In genomic region chr15:101275018-101275417, GRCh38 we compare ENCODE assay signal across 11 cellular contexts. TPM values are rescaled to one million over a fixed set of nuclear protein-coding genes. Genes with fewer than 3 reads are reported as not detected.
A peak's percentile ranks its signal among the peaks of the same experiment; 100 is the strongest.
DNase-seq lines count a peak whose midpoint lies in the region; ATAC-seq and TF ChIP-seq lines count a peak whose summit lies in the region.
"Had no signal": no experiment of that assay in that cellular context is flagged by ENCODE, and none has a peak within 500 bp of the region (broad histone marks: within the 10 kb centered on the region; RNA-seq: fewer than 3 reads in every experiment).

No MANE protein-coding gene starts in this region.

- no peak for ATAC-seq in activated CD8-positive, alpha-beta T cell treated with anti-CD3 and anti-CD28 coated beads for 36 hours
- ATAC-seq in activated CD8-positive, alpha-beta T cell treated with anti-CD3 and anti-CD28 coated beads, Interleukin-2, amount 10 ng/mL, durations not matched to agents 7 days and 5 days, result no peak
- ATAC-seq in GM21528 (IDR thresholded peaks at IDR 0.05; ENCODE audit: low FRiP score, unreplicated experiment) (peak; percentile 33), HG03575 (IDR thresholded peaks at IDR 0.05; ENCODE audit: extremely low read depth, insufficient number of reproducible peaks, low FRiP score, unreplicated experiment) (peak; percentile 38)

- TF ChIP-seq CTCF in activated CD8-positive, alpha-beta T cell treated with anti-CD3 and anti-CD28 coated beads for 36 hours (IDR thresholded peaks at IDR 0.05), result no peak
- no peak for TF ChIP-seq CTCF in nephron (IDR thresholded peaks at IDR 0.05; ENCODE audit: unreplicated experiment in 3 of 3)
- TF ChIP-seq CTCF in endothelial cell (IDR thresholded peaks at IDR 0.05; ENCODE audit: unreplicated experiment), result no peak

- DNase-seq in activated CD8-positive, alpha-beta T cell treated with anti-CD3 and anti-CD28 coated beads for 36 hours, result no peak
- no peak for DNase-seq in activated CD8-positive, alpha-beta T cell treated with anti-CD3 and anti-CD28 coated beads, Interleukin-2, amount 10 ng/mL, durations not matched to agents 7 days and 5 days
- DNase-seq in dedifferentiated amniotic fluid mesenchymal stem cell (ENCODE audit: extremely low spot score) (no peak), endothelial cell (ENCODE audit: low spot score) (no peak), globus pallidus (ENCODE audit: low spot score) (no peak)
- DNase-seq: amygdala; effector memory CD4-positive, alpha-beta T cell; transverse colon had no signal

- intact Hi-C loops in activated CD8-positive, alpha-beta T cell treated with anti-CD3 and anti-CD28 coated beads for 36 hours (cut with micrococcal nuclease), result loop anchor here (5.0 kb wide), 1 partner anchor 367 kb away; no protein-coding TSS in a partner anchor

- peaks cover 44% of the 10 kb centered on the region for H3K36me3 Mint-ChIP-seq in activated CD8-positive, alpha-beta T cell treated with anti-CD3 and anti-CD28 coated beads for 36 hours (ENCODE audit: low read depth)
- peaks cover 61% of the 10 kb centered on the region for H3K36me3 Mint-ChIP-seq in activated CD8-positive, alpha-beta T cell treated with anti-CD3 and anti-CD28 coated beads, Interleukin-2, amount 10 ng/mL, durations not matched to agents 7 days and 5 days (ENCODE audit: low read depth)
- H3K36me3 Mint-ChIP-seq in nephron (ENCODE audit: low read depth) (peaks cover 53% of the 10 kb centered on the region), endothelial cell (ENCODE audit: low read depth, unreplicated experiment) (peaks cover 48% of the 10 kb centered on the region)

- peaks cover 25% of the 10 kb centered on the region for H3K4me1 Mint-ChIP-seq in activated CD8-positive, alpha-beta T cell treated with anti-CD3 and anti-CD28 coated beads for 36 hours (ENCODE audit: low read depth)
- peaks cover 25% of the 10 kb centered on the region for H3K4me1 Mint-ChIP-seq in activated CD8-positive, alpha-beta T cell treated with anti-CD3 and anti-CD28 coated beads, Interleukin-2, amount 10 ng/mL, durations not matched to agents 7 days and 5 days (ENCODE audit: low read depth)
- H3K4me1 Mint-ChIP-seq in nephron, result peaks cover 13% of the 10 kb centered on the region
- H3K4me1 Mint-ChIP-seq in endothelial cell (ENCODE audit: unreplicated experiment), result peaks cover 5% of the 10 kb centered on the region

- H3K4me3 Mint-ChIP-seq in activated CD8-positive, alpha-beta T cell treated with anti-CD3 and anti-CD28 coated beads for 36 hours, result peak overlapping the region; percentile 97
- H3K4me3 Mint-ChIP-seq in activated CD8-positive, alpha-beta T cell treated with anti-CD3 and anti-CD28 coated beads, Interleukin-2, amount 10 ng/mL, durations not matched to agents 7 days and 5 days, result no peak overlapping the region
- H3K4me3 Mint-ChIP-seq in nephron, result peak overlapping the region; percentile 8 to 97 (median 78)
- no peak overlapping the region for H3K4me3 Mint-ChIP-seq in endothelial cell (ENCODE audit: unreplicated experiment)

- no peaks in the 10 kb centered on the region for H3K27me3 Mint-ChIP-seq in activated CD8-positive, alpha-beta T cell treated with anti-CD3 and anti-CD28 coated beads for 36 hours
- H3K27me3 Mint-ChIP-seq in activated CD8-positive, alpha-beta T cell treated with anti-CD3 and anti-CD28 coated beads, Interleukin-2, amount 10 ng/mL, durations not matched to agents 7 days and 5 days (ENCODE audit: low read depth), result no peaks in the 10 kb centered on the region
- H3K27me3 Mint-ChIP-seq in nephron (ENCODE audit: low read depth) (no peaks in the 10 kb centered on the region), endothelial cell (ENCODE audit: unreplicated experiment) (no peaks in the 10 kb centered on the region)

- peak overlapping the region; percentile 27 for H3K27ac Mint-ChIP-seq in activated CD8-positive, alpha-beta T cell treated with anti-CD3 and anti-CD28 coated beads for 36 hours
- H3K27ac Mint-ChIP-seq in activated CD8-positive, alpha-beta T cell treated with anti-CD3 and anti-CD28 coated beads, Interleukin-2, amount 10 ng/mL, durations not matched to agents 7 days and 5 days, result no peak overlapping the region
- H3K27ac Mint-ChIP-seq in nephron (no peak overlapping the region), endothelial cell (ENCODE audit: unreplicated experiment) (no peak overlapping the region)

- CTCF ChIA-PET in activated CD8-positive, alpha-beta T cell treated with anti-CD3 and anti-CD28 coated beads for 36 hours (lab: Charles Lee), result interaction anchor here (1.0 to 3.1 kb wide), 8 partner anchors 11 to 366 kb away, joined by 3 to 21 read pairs (median 5); no protein-coding TSS in a partner anchor
- CTCF ChIA-PET in activated CD8-positive, alpha-beta T cell treated with anti-CD3 and anti-CD28 coated beads, Interleukin-2, amount 10 ng/mL, durations not matched to agents 7 days and 5 days (lab: Charles Lee), result interaction anchor here (0.9 to 2.6 kb wide), 9 partner anchors 7 to 268 kb away, joined by 3 to 13 read pairs (median 3); no protein-coding TSS in a partner anchor

- no peaks in the 10 kb centered on the region for H3K9me3 Mint-ChIP-seq in activated CD8-positive, alpha-beta T cell treated with anti-CD3 and anti-CD28 coated beads for 36 hours
- no peaks in the 10 kb centered on the region for H3K9me3 Mint-ChIP-seq in activated CD8-positive, alpha-beta T cell treated with anti-CD3 and anti-CD28 coated beads, Interleukin-2, amount 10 ng/mL, durations not matched to agents 7 days and 5 days (ENCODE audit: insufficient read depth)
- no peaks in the 10 kb centered on the region for H3K9me3 Mint-ChIP-seq in nephron
- H3K9me3 Mint-ChIP-seq in endothelial cell (ENCODE audit: unreplicated experiment), result no peaks in the 10 kb centered on the region

- POLR2A ChIA-PET in activated CD8-positive, alpha-beta T cell treated with anti-CD3 and anti-CD28 coated beads for 36 hours (lab: Charles Lee), result interaction anchor here (0.8 to 1.8 kb wide), 5 partner anchors 8 to 184 kb away, joined by 3 to 6 read pairs (median 5); partner anchors contain the start of gene SNRPA1
- POLR2A ChIA-PET in activated CD8-positive, alpha-beta T cell treated with anti-CD3 and anti-CD28 coated beads, Interleukin-2, amount 10 ng/mL, durations not matched to agents 7 days and 5 days (lab: Charles Lee), result interaction anchor here (1.0 kb wide), 1 partner anchor 9 kb away, joined by 3 read pairs; no protein-coding TSS in a partner anchor

RNA-seq across cellular contexts. Expression of gene SELENOS, which starts 2.3 kb away (rescaled TPM):
- total RNA-seq in activated CD8-positive, alpha-beta T cell treated with anti-CD3 and anti-CD28 coated beads for 36 hours, result 10 to 100 TPM; 18.8 to 21.6 TPM
- total RNA-seq in activated CD8-positive, alpha-beta T cell treated with anti-CD3 and anti-CD28 coated beads, Interleukin-2, amount 10 ng/mL, durations not matched to agents 7 days and 5 days, result 10 to 100 TPM; 29.8 to 32.2 TPM
- total RNA-seq in endothelial cell (ENCODE audit: unreplicated experiment), result 48.9 TPM

RNA-seq across cellular contexts. Expression of gene SNRPA1, which starts 20.0 kb away (rescaled TPM):
- total RNA-seq in activated CD8-positive, alpha-beta T cell treated with anti-CD3 and anti-CD28 coated beads for 36 hours, result 100 to 1,000 TPM; 243 to 249 TPM
- 100 to 1,000 TPM; 138 to 144 TPM for total RNA-seq in activated CD8-positive, alpha-beta T cell treated with anti-CD3 and anti-CD28 coated beads, Interleukin-2, amount 10 ng/mL, durations not matched to agents 7 days and 5 days
- total RNA-seq in endothelial cell (ENCODE audit: unreplicated experiment), result 62.2 TPM

RNA-seq across cellular contexts. Expression of gene CHSY1, which starts 23.2 kb away (rescaled TPM):
- 10 to 100 TPM; 57.9 to 58.3 TPM for total RNA-seq in activated CD8-positive, alpha-beta T cell treated with anti-CD3 and anti-CD28 coated beads for 36 hours
- 10 to 100 TPM; 44.6 to 46.4 TPM for total RNA-seq in activated CD8-positive, alpha-beta T cell treated with anti-CD3 and anti-CD28 coated beads, Interleukin-2, amount 10 ng/mL, durations not matched to agents 7 days and 5 days
- 27.6 TPM for total RNA-seq in endothelial cell (ENCODE audit: unreplicated experiment)

Comparison
In these comparisons a context has a peak if more than half of its experiments do, and no peak if none do; other contexts are left out.
1. H3K4me3 Mint-ChIP-seq: peak in activated CD8-positive, alpha-beta T cell treated with anti-CD3 and anti-CD28 coated beads for 36 hours (single experiment) and nephron (3 of 3); none in activated CD8-positive, alpha-beta T cell treated with anti-CD3 and anti-CD28 coated beads, Interleukin-2, amount 10 ng/mL, durations not matched to agents 7 days and 5 days (single experiment) and endothelial cell (single experiment).
2. ATAC-seq: peak in GM21528 (single experiment) and HG03575 (single experiment); none in activated CD8-positive, alpha-beta T cell treated with anti-CD3 and anti-CD28 coated beads for 36 hours (single experiment) and activated CD8-positive, alpha-beta T cell treated with anti-CD3 and anti-CD28 coated beads, Interleukin-2, amount 10 ng/mL, durations not matched to agents 7 days and 5 days (single experiment).